Comparison of ENCODE assay signal across 30 cellular contexts in the genomic region with DNA sequence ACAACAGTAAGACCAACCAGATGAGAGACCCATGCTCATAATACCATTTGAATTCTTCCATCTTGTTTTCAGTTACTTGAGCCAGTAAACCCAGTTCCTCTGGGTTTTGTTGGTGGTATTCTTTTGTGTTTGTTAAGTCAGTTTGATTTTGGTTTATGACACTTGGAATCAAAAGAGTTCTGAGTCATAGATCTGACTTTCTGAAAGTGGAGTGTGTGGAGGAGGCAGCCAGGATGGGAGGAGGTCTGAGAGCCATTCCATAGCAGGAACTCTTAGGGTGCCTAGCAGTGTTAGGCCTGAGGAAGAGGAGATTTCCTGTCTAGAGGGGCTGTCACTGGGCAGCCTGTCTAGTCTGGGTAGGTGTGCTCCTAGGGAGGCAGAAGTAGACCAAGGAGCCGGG. TPM values are rescaled to one million over a fixed set of nuclear protein-coding genes. Genes with fewer than 3 reads are reported as not detected.
DNase-seq lines count a peak whose midpoint lies in the region; ATAC-seq, FAIRE-seq and TF ChIP-seq lines count a peak whose summit lies in the region.
"Had no signal": no experiment of that assay in that cellular context is flagged by ENCODE, and none has a peak within 500 bp of the region (broad histone marks: within the 10 kb centered on the region; RNA-seq: fewer than 3 reads in every experiment).

No MANE protein-coding gene starts in this region.

- no peak overlapping the region for H3K27ac Mint-ChIP-seq in astrocyte (ENCODE audit: unreplicated experiment)
- H3K27ac Mint-ChIP-seq: activated T-cell treated with anti-CD3 and anti-CD28 coated beads, Interleukin-2, amount 50 U/mL, for 72 hours; nephron; stimulated activated naive CD8-positive, alpha-beta T cell treated with anti-CD3 and anti-CD28 coated beads, Interleukin-15, amount 100 ng/mL, for 72 hours had no signal

- H3K27me3 ChIP-seq in astrocyte (ENCODE audit: insufficient read depth, low read length), result no peaks in the 10 kb centered on the region
- H3K27me3 ChIP-seq: transverse colon had no signal

- H3K4me3 Mint-ChIP-seq in astrocyte (ENCODE audit: unreplicated experiment), result no peak overlapping the region
- H3K4me3 Mint-ChIP-seq: activated T-cell treated with anti-CD3 and anti-CD28 coated beads, Interleukin-2, amount 50 U/mL, for 72 hours; CD4-positive, alpha-beta memory T cell; nephron; stimulated activated naive CD8-positive, alpha-beta T cell treated with anti-CD3 and anti-CD28 coated beads, Interleukin-15, amount 100 ng/mL, for 72 hours had no signal

- H3K79me2 ChIP-seq in astrocyte (ENCODE audit: insufficient read depth, low read length), result no peaks in the 10 kb centered on the region

- H3K4me1 Mint-ChIP-seq in astrocyte (ENCODE audit: low read depth, unreplicated experiment), result peaks cover 6% of the 10 kb centered on the region
- H3K4me1 Mint-ChIP-seq: CD4-positive, alpha-beta memory T cell had no signal

- FAIRE-seq in astrocyte (lab: Jason Lieb, UNC) (no peak), urothelium cell line (lab: Jason Lieb, UNC) (no peak)
- FAIRE-seq: GM12878, H54, HepG2 had no signal

- DNase-seq in GM04504 (ENCODE audit: low read depth), result peak; percentile 25
- DNase-seq in astrocyte (ENCODE audit: low read depth), result peak; percentile 18
- peak; percentile 21 for DNase-seq in fibroblast of villous mesenchyme (ENCODE audit: low read depth)
- peak; percentile 20 for DNase-seq in urothelium cell line (ENCODE audit: low spot score)
- DNase-seq in activated CD4-positive, CD25-positive, alpha-beta regulatory T cell (lab: John Stamatoyannopoulos, UW), result no peak
- no peak for DNase-seq in activated CD4-positive, alpha-beta T cell treated with anti-CD3 and anti-CD28 coated beads, Interleukin-2, amount 50 U/mL, for 4 hours
- DNase-seq: activated CD4-positive, alpha-beta T cell treated with anti-CD3 and anti-CD28 coated beads for 4 hours; activated naive CD4-positive, alpha-beta T cell treated with Interleukin-2 at 50 U/mL for 16 hours; activated T-cell treated with anti-CD3 and anti-CD28 coated beads, Interleukin-2, amount 50 U/mL, for 72 hours; AML-193; amygdala; CD4-positive, alpha-beta memory T cell; central memory CD4-positive, alpha-beta T cell; dermis blood vessel endothelial cell; GF-D8; left ventricle myocardium superior; midbrain; NCI-H1048; NCI-H187; NCI-H748 treated with DMSO at 0.1 percent for 48 hours; RPMI8226; stimulated activated CD4-positive, alpha-beta T cell treated with anti-CD3 and anti-CD28 coated beads, Interleukin-15, amount 100 ng/mL, for 24 hours; stimulated activated naive CD8-positive, alpha-beta T cell treated with anti-CD3 and anti-CD28 coated beads, Interleukin-15, amount 100 ng/mL, for 72 hours; transverse colon had no signal

- TF ChIP-seq CTCF in astrocyte (IDR thresholded peaks at IDR 0.05; ENCODE audit: insufficient read depth, low read depth, low read length) (no peak), fibroblast of villous mesenchyme (IDR thresholded peaks at IDR 0.05; ENCODE audit: insufficient read depth, low read depth, low read length) (no peak)

- no peak overlapping the region for H3K27ac ChIP-seq in astrocyte (ENCODE audit: low read depth, low read length)

- peaks cover 3% of the 10 kb centered on the region for H3K36me3 Mint-ChIP-seq in astrocyte (ENCODE audit: low read depth, unreplicated experiment)
- H3K36me3 Mint-ChIP-seq: CD4-positive, alpha-beta memory T cell had no signal

- no peak overlapping the region for H3K4me3 ChIP-seq in astrocyte (ENCODE audit: insufficient read depth, low read depth, low read length)
- H3K4me3 ChIP-seq in fibroblast of villous mesenchyme (ENCODE audit: low read depth, low read length), result no peak overlapping the region
- H3K4me3 ChIP-seq: GM12878, transverse colon had no signal

- H4K20me1 ChIP-seq in astrocyte (ENCODE audit: insufficient read depth, low read length), result no peaks in the 10 kb centered on the region

- H3K4me2 ChIP-seq in astrocyte (ENCODE audit: low read length), result no peak overlapping the region

- no peaks in the 10 kb centered on the region for H3K36me3 ChIP-seq in astrocyte (ENCODE audit: insufficient read depth, low read length)
- H3K36me3 ChIP-seq: transverse colon had no signal

- H2AFZ ChIP-seq in astrocyte (ENCODE audit: low read depth, low read length), result no peak overlapping the region

- H3K4me1 ChIP-seq in astrocyte (ENCODE audit: insufficient read depth, low read length), result peaks cover 3% of the 10 kb centered on the region

- no peaks in the 10 kb centered on the region for H3K9me3 Mint-ChIP-seq in astrocyte (ENCODE audit: unreplicated experiment)
- H3K9me3 Mint-ChIP-seq: CD4-positive, alpha-beta memory T cell; nephron; stimulated activated naive CD8-positive, alpha-beta T cell treated with anti-CD3 and anti-CD28 coated beads, Interleukin-15, amount 100 ng/mL, for 72 hours had no signal

- H3K9ac ChIP-seq in astrocyte (ENCODE audit: low read length), result no peak overlapping the region

- no peaks in the 10 kb centered on the region for H3K9me3 ChIP-seq in astrocyte (ENCODE audit: insufficient read depth, low read depth, low read length)
- H3K9me3 ChIP-seq: transverse colon had no signal

- ATAC-seq in GM21786 (IDR thresholded peaks at IDR 0.05; ENCODE audit: unreplicated experiment), result no peak
- ATAC-seq: activated T-cell treated with anti-CD3 and anti-CD28 coated beads, Interleukin-2, amount 50 U/mL, for 72 hours; GM12878; left ventricle myocardium superior; sciatic nerve; stimulated activated naive CD8-positive, alpha-beta T cell treated with anti-CD3 and anti-CD28 coated beads, Interleukin-15, amount 100 ng/mL, for 72 hours had no signal

- peaks cover 5% of the 10 kb centered on the region for H3K27me3 Mint-ChIP-seq in astrocyte (ENCODE audit: low read depth, unreplicated experiment)
- H3K27me3 Mint-ChIP-seq: stimulated activated naive CD8-positive, alpha-beta T cell treated with anti-CD3 and anti-CD28 coated beads, Interleukin-15, amount 100 ng/mL, for 72 hours had no signal

RNA-seq across cellular contexts. Expression of a gene that starts 24.6 kb away (rescaled TPM):
- total RNA-seq in astrocyte, result 82.9 and 107 TPM in 2 replicates
- total RNA-seq in fibroblast of villous mesenchyme, result 55.1 and 71.7 TPM in 2 replicates

Comparison
In these comparisons a context has a peak if more than half of its experiments do, and no peak if none do; other contexts are left out.
1. DNase-seq: peak in GM04504 (single experiment), astrocyte (single experiment), fibroblast of villous mesenchyme (single experiment) and urothelium cell line (single experiment); none in activated CD4-positive, CD25-positive, alpha-beta regulatory T cell (0 of 4) and activated CD4-positive, alpha-beta T cell treated with anti-CD3 and anti-CD28 coated beads, Interleukin-2, amount 50 U/mL, for 4 hours (0 of 2).